In the genomic region with DNA sequence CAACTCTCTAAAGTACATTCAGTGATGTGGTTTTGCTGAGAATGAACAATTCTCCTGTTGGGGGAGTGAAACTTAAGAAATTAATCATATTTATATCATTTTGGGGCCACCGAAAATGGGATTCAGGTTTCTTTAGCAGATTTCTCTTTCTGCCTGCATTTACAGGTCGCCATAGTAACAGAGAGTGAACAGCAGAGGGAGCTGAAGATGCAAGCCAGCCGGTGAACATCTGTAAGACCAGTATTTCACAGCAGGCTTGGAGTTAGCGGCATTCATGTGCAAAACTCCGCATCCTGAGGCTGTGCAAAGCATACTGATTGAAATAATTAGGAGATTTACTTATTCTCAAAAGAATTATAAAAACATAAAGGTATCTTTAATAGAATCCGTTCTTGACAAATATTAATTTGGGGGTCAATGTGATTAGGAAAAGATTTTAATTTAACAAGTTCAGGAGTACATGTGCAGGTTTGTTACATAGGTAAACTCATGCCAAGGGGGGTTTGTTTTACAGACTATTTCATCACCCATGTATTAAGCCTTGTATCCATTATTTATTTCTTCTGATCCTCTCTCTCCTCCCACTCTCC, we compare ENCODE assay signal across 8 cellular contexts. TPM values are rescaled to one million over a fixed set of nuclear protein-coding genes. Genes with fewer than 3 reads are reported as not detected.
DNase-seq lines count a peak whose midpoint lies in the region; ATAC-seq and TF ChIP-seq lines count a peak whose summit lies in the region.

No MANE protein-coding gene starts in this region.

- no peak overlapping the region for H3K4me3 ChIP-seq in lower lobe of right lung

- no peak overlapping the region for H3K27ac ChIP-seq in lower lobe of right lung

- peak; percentile 86 for DNase-seq in Ammon's horn (ENCODE audit: low spot score)
- peak; percentile 46 for DNase-seq in NCI-H2196 (lab: John Stamatoyannopoulos, UW; ENCODE audit: unreplicated experiment)
- DNase-seq in activated CD4-positive, alpha-beta T cell treated with anti-CD3 and anti-CD28 coated beads for 1 hour: peak; percentile 31
- peak; percentile 60 to 75 for DNase-seq in dermis microvascular lymphatic vessel endothelial cell (ENCODE audit: low read depth in 2 of 2)
- no peak for DNase-seq in lower lobe of right lung
- peak; percentile 22 for DNase-seq in stimulated activated CD8-positive, alpha-beta memory T cell treated with anti-CD3 and anti-CD28 coated beads, Interleukin-15, amount 100 ng/mL, for 1 hour (ENCODE audit: low read depth)

- no peaks in the 10 kb centered on the region for H3K9me3 ChIP-seq in lower lobe of right lung

- no peaks in the 10 kb centered on the region for H3K36me3 ChIP-seq in lower lobe of right lung

- no peaks in the 10 kb centered on the region for H3K27me3 ChIP-seq in lower lobe of right lung (ENCODE audit: low read depth)

- intact Hi-C loops in lower lobe of right lung (cut with DNase I): no loop called here

- ATAC-seq in GM18870 (IDR thresholded peaks at IDR 0.05; ENCODE audit: unreplicated experiment): peak; percentile 100
- peak; percentile 100 for ATAC-seq in HG03095 (IDR thresholded peaks at IDR 0.05; ENCODE audit: unreplicated experiment)
- peak; percentile 80 to 82 for ATAC-seq in lower lobe of right lung

- no peaks in the 10 kb centered on the region for H3K4me1 ChIP-seq in lower lobe of right lung

- peak; percentile 75 for TF ChIP-seq CTCF in lower lobe of right lung (IDR thresholded peaks at IDR 0.05)

RNA-seq across cellular contexts. Expression of a gene that starts 17.9 kb away (rescaled TPM):
- total RNA-seq in dermis microvascular lymphatic vessel endothelial cell (18.7 and 22.8 TPM in 2 replicates), lower lobe of right lung (11.0 TPM)
